Comparison of ENCODE assay signal across 1 cellular context in genomic region chr2:21916934-21917522, GRCh38.
TF ChIP-seq lines count a peak whose summit lies in the region.

No MANE protein-coding gene starts in this region.

TF ChIP-seq in liver, 16 proteins besides CTCF, POLR2A, EP300 and RAD21 (continued from another document):
- TF ChIP-seq, protein P1, sequence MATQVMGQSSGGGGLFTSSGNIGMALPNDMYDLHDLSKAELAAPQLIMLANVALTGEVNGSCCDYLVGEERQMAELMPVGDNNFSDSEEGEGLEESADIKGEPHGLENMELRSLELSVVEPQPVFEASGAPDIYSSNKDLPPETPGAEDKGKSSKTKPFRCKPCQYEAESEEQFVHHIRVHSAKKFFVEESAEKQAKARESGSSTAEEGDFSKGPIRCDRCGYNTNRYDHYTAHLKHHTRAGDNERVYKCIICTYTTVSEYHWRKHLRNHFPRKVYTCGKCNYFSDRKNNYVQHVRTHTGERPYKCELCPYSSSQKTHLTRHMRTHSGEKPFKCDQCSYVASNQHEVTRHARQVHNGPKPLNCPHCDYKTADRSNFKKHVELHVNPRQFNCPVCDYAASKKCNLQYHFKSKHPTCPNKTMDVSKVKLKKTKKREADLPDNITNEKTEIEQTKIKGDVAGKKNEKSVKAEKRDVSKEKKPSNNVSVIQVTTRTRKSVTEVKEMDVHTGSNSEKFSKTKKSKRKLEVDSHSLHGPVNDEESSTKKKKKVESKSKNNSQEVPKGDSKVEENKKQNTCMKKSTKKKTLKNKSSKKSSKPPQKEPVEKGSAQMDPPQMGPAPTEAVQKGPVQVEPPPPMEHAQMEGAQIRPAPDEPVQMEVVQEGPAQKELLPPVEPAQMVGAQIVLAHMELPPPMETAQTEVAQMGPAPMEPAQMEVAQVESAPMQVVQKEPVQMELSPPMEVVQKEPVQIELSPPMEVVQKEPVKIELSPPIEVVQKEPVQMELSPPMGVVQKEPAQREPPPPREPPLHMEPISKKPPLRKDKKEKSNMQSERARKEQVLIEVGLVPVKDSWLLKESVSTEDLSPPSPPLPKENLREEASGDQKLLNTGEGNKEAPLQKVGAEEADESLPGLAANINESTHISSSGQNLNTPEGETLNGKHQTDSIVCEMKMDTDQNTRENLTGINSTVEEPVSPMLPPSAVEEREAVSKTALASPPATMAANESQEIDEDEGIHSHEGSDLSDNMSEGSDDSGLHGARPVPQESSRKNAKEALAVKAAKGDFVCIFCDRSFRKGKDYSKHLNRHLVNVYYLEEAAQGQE (IDR thresholded peaks at IDR 0.05) = peak; percentile 93
